ENCODE assay signal across 17 cellular contexts in the genomic region with DNA sequence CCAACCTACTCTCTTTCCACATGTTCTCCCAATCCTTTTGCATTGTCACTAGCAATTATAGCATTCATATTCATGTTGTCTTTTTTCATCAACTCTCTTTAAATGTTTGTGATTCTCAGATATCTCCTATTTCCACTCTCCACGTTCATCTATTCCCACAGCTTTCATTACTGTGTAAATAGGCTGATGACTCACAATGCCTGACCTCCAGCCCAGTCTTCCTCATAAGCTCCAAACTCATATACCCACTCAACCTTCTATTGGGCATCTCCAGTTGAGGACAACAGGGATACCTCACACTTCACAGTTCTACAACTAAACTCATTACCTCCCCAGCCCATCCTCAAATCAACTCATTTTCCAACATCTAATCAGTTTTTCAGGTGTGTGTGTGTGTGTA.
DNase-seq lines count a peak whose midpoint lies in the region; ATAC-seq and TF ChIP-seq lines count a peak whose summit lies in the region.
"Had no signal": no experiment of that assay in that cellular context is flagged by ENCODE, and none has a peak within 500 bp of the region (broad histone marks: within the 10 kb centered on the region; RNA-seq: fewer than 3 reads in every experiment).

No MANE protein-coding gene starts in this region.

- no peaks in the 10 kb centered on the region for H3K9me3 ChIP-seq in RWPE2 (ENCODE audit: severe bottlenecking)
- H3K9me3 ChIP-seq: mucosa of descending colon, psoas muscle, transverse colon had no signal

- ATAC-seq in RWPE2 (ENCODE audit: low read depth) (0 out of 3 replicates have a peak, but pooled peaks have one; percentile 31), GM21528 (IDR thresholded peaks at IDR 0.05; ENCODE audit: low FRiP score, unreplicated experiment) (no peak)
- ATAC-seq: left ventricle myocardium superior, mucosa of descending colon, psoas muscle had no signal

- H3K4me1 ChIP-seq in RWPE2 (ENCODE audit: insufficient read depth, poor library complexity, severe bottlenecking), result no peaks in the 10 kb centered on the region
- H3K4me1 ChIP-seq: psoas muscle had no signal

- H3K36me3 ChIP-seq in RWPE2 (ENCODE audit: low read depth), result no peaks in the 10 kb centered on the region
- H3K36me3 ChIP-seq: transverse colon had no signal

- no peak for TF ChIP-seq CTCF in RWPE2 (IDR thresholded peaks at IDR 0.05; ENCODE audit: poor library complexity, severe bottlenecking)

- H3K27ac ChIP-seq in RWPE2 (ENCODE audit: poor library complexity, severe bottlenecking), result no peak overlapping the region
- H3K27ac ChIP-seq: HL-60, psoas muscle, transverse colon had no signal

- DNase-seq in GM04503 (ENCODE audit: low read depth) (peak; percentile 21), RWPE2 (ENCODE audit: low spot score) (no peak), fibroblast of peridontal ligament (ENCODE audit: extremely low read depth) (peak; percentile 75), stromal cell of bone marrow (ENCODE audit: low read depth) (peak; percentile 56), cerebellar nuclear complex (lab: John Stamatoyannopoulos, UW) (no peak), nucleus accumbens (lab: John Stamatoyannopoulos, UW) (no peak)
- DNase-seq: cortex of kidney; left ventricle myocardium superior; mucosa of descending colon; NCI-H526 treated with DMSO at 0.1 percent for 48 hours; psoas muscle; Right ventricle myocardium superior; stimulated activated CD4-positive, alpha-beta T cell treated with anti-CD3 and anti-CD28 coated beads, Interleukin-4, amount 100 ng/mL, for 24 hours; SW 1271; transverse colon had no signal

- no peaks in the 10 kb centered on the region for H3K27me3 ChIP-seq in RWPE2 (ENCODE audit: insufficient read depth, poor library complexity, severe bottlenecking)

- no peak overlapping the region for H3K4me3 ChIP-seq in RWPE2 (ENCODE audit: severe bottlenecking)
- H3K4me3 ChIP-seq: mucosa of descending colon, psoas muscle, transverse colon had no signal

Comparison
In these comparisons a context has a peak if more than half of its experiments do, and no peak if none do; other contexts are left out.
1. DNase-seq: peak in GM04503 (single experiment), fibroblast of peridontal ligament (single experiment) and stromal cell of bone marrow (single experiment); none in RWPE2 (single experiment), cerebellar nuclear complex (0 of 2) and nucleus accumbens (0 of 56).